ENCODE assay signal across 9 cellular contexts in genomic region chr2:55111570-55112228, GRCh38.
DNase-seq lines count a peak whose midpoint lies in the region; TF ChIP-seq lines count a peak whose summit lies in the region.
"Had no signal": no experiment of that assay in that cellular context is flagged by ENCODE, and none has a peak within 500 bp of the region (broad histone marks: within the 10 kb centered on the region; RNA-seq: fewer than 3 reads in every experiment).

No MANE protein-coding gene starts in this region.

- H4K8ac ChIP-seq in neuronal stem cell (ENCODE audit: low read depth, low read length): no peak overlapping the region

- no peak overlapping the region for H2BK5ac ChIP-seq in neuronal stem cell (ENCODE audit: low read length)

- H2AK5ac ChIP-seq in neuronal stem cell (ENCODE audit: low read depth, low read length): no peak overlapping the region

- peak overlapping the region; percentile 81 to 89 (median 85) for H3K9ac ChIP-seq in BLaER1 treated with 17β-estradiol and CSF1 and Interleukin-3, amounts not matched to agents 10 nM and 100 nM
- peak overlapping the region; percentile 48 for H3K9ac ChIP-seq in SK-N-MC (ENCODE audit: insufficient read length)
- no peak overlapping the region for H3K9ac ChIP-seq in neuronal stem cell (ENCODE audit: low read depth, low read length, poor library complexity)
- no peak overlapping the region for H3K9ac ChIP-seq in Karpas-422 (ENCODE audit: low read length)

- H3K36me3 Mint-ChIP-seq in immature natural killer cell: no peaks in the 10 kb centered on the region

- H4K20me1 ChIP-seq in BLaER1 treated with 17β-estradiol and CSF1 and Interleukin-3, amounts not matched to agents 10 nM and 100 nM: no peaks in the 10 kb centered on the region
- H4K20me1 ChIP-seq in Karpas-422 (ENCODE audit: insufficient read depth, low read depth, low read length): no peaks in the 10 kb centered on the region

- peak overlapping the region; percentile 83 to 99 (median 95) for H3K4me2 ChIP-seq in BLaER1 treated with 17β-estradiol and CSF1 and Interleukin-3, amounts not matched to agents 10 nM and 100 nM
- H3K4me2 ChIP-seq in neuronal stem cell (ENCODE audit: insufficient read depth, low read length, poor library complexity, severe bottlenecking): no peak overlapping the region
- H3K4me2 ChIP-seq in Karpas-422 (ENCODE audit: low read depth, low read length, poor library complexity, severe bottlenecking): no peak overlapping the region

- no CpG with 5 or more reads among the region's 11 CpGs for WGBS in neuronal stem cell (ENCODE audit: extremely low coverage in 2 of 2, insufficient read length in 2 of 2, insufficient replicate concordance in 1 of 2), 2 donors

- no peak overlapping the region for H2BK120ac ChIP-seq in neuronal stem cell (ENCODE audit: low read depth, low read length)

- peak; percentile 29 for DNase-seq in KG1 (lab: John Stamatoyannopoulos, UW)
- peak; percentile 66 for DNase-seq in SK-N-MC (ENCODE audit: low read depth, low spot score)
- DNase-seq in fibroblast of villous mesenchyme (ENCODE audit: low read depth): peak; percentile 97
- no peak for DNase-seq in neuronal stem cell (ENCODE audit: low spot score)
- no peak for DNase-seq in immature natural killer cell
- DNase-seq in Karpas-422: no peak
- no peak for DNase-seq in germinal center (ENCODE audit: low spot score)

- H3K4me3 ChIP-seq in BLaER1 treated with 17β-estradiol and CSF1 and Interleukin-3, amounts not matched to agents 10 nM and 100 nM: peak overlapping the region; percentile 31 to 65 (median 46); a peak in 19 of 20 replicates
- H3K4me3 ChIP-seq in SK-N-MC (no peak overlapping the region), fibroblast of villous mesenchyme (ENCODE audit: low read depth, low read length) (no peak overlapping the region), neuronal stem cell (ENCODE audit: low read length in 2 of 2) (no peak overlapping the region), Karpas-422 (ENCODE audit: low read length) (no peak overlapping the region)

- H3K9me3 Mint-ChIP-seq in immature natural killer cell: no peaks in the 10 kb centered on the region

- H3K18ac ChIP-seq in neuronal stem cell (ENCODE audit: low read length): no peak overlapping the region

- TF ChIP-seq CTCF in fibroblast of villous mesenchyme (IDR thresholded peaks at IDR 0.05; ENCODE audit: insufficient read depth, low read depth, low read length): no peak

- no peak overlapping the region for H2BK12ac ChIP-seq in neuronal stem cell (ENCODE audit: low read length)

- peak overlapping the region; percentile 91 to 99 (median 97) for H3K27ac ChIP-seq in BLaER1 treated with 17β-estradiol and CSF1 and Interleukin-3, amounts not matched to agents 10 nM and 100 nM
- H3K27ac ChIP-seq in SK-N-MC (peak overlapping the region; percentile 73), neuronal stem cell (replicated peaks; ENCODE audit: low read length) (no peak overlapping the region), Karpas-422 (ENCODE audit: low read length) (no peak overlapping the region)
- H3K27ac ChIP-seq: epithelial cell of prostate had no signal

- H3K27me3 Mint-ChIP-seq in immature natural killer cell (ENCODE audit: low read depth in 3 of 3): peaks cover 0 to 2% (median 2%) of the 10 kb centered on the region in 3 donors

- H2BK15ac ChIP-seq in neuronal stem cell (ENCODE audit: low read length): no peak overlapping the region

- no peak overlapping the region for H3K4me3 Mint-ChIP-seq in immature natural killer cell

- no peaks in the 10 kb centered on the region for H3K36me3 ChIP-seq in BLaER1 treated with 17β-estradiol and CSF1 and Interleukin-3, amounts not matched to agents 10 nM and 100 nM
- H3K36me3 ChIP-seq in SK-N-MC (ENCODE audit: insufficient read depth, low read length) (no peaks in the 10 kb centered on the region), neuronal stem cell (replicated peaks in 1 of 2; ENCODE audit: control insufficient read depth in 2 of 2, insufficient read depth in 2 of 2, low read length in 2 of 2) (no peaks in the 10 kb centered on the region), Karpas-422 (ENCODE audit: insufficient read depth, low read length) (no peaks in the 10 kb centered on the region)

- H3K27me3 ChIP-seq in BLaER1 treated with 17β-estradiol and CSF1 and Interleukin-3, amounts not matched to agents 10 nM and 100 nM: no peaks in the 10 kb centered on the region
- H3K27me3 ChIP-seq in neuronal stem cell (ENCODE audit: control insufficient read depth in 3 of 3, insufficient read depth in 3 of 3, low read depth in 1 of 3, low read length in 3 of 3): no peaks in the 10 kb centered on the region
- no peaks in the 10 kb centered on the region for H3K27me3 ChIP-seq in Karpas-422 (ENCODE audit: low read length)

- peaks cover 73 to 100% (median 97%) of the 10 kb centered on the region in 10 experiments for H3K4me1 ChIP-seq in BLaER1 treated with 17β-estradiol and CSF1 and Interleukin-3, amounts not matched to agents 10 nM and 100 nM
- H3K4me1 ChIP-seq in neuronal stem cell (ENCODE audit: control insufficient read depth in 2 of 2, insufficient read depth in 1 of 2, low read depth in 1 of 2, low read length in 2 of 2) (peaks cover 10 to 33% of the 10 kb centered on the region in 2 donors), Karpas-422 (ENCODE audit: low read length) (peaks cover 11% of the 10 kb centered on the region)

- H3K23ac ChIP-seq in neuronal stem cell (ENCODE audit: low read depth, low read length, poor library complexity): no peak overlapping the region

- no peaks in the 10 kb centered on the region for H3K79me2 ChIP-seq in Karpas-422 (ENCODE audit: low read length)

- no peaks in the 10 kb centered on the region for H3K4me1 Mint-ChIP-seq in immature natural killer cell

- H3K9me3 ChIP-seq in BLaER1 treated with 17β-estradiol and CSF1 and Interleukin-3, amounts not matched to agents 10 nM and 100 nM (replicated peaks in 1 of 11): no peaks in the 10 kb centered on the region
- H3K9me3 ChIP-seq in SK-N-MC (ENCODE audit: low read depth, low read length) (no peaks in the 10 kb centered on the region), neuronal stem cell (replicated peaks in 1 of 2; ENCODE audit: control insufficient read depth in 2 of 2, insufficient read depth in 1 of 2, low read depth in 1 of 2, low read length in 2 of 2) (no peaks in the 10 kb centered on the region), Karpas-422 (ENCODE audit: low read length) (no peaks in the 10 kb centered on the region)

- H4K91ac ChIP-seq in neuronal stem cell (ENCODE audit: low read depth, low read length, poor library complexity): no peak overlapping the region

- H3K27ac Mint-ChIP-seq in immature natural killer cell: no peak overlapping the region

- H2AFZ ChIP-seq in neuronal stem cell (ENCODE audit: low read length): peak overlapping the region; percentile 66
- no peak overlapping the region for H2AFZ ChIP-seq in Karpas-422 (ENCODE audit: low read length)

- H3K9me2 ChIP-seq in Karpas-422 (replicated peaks; ENCODE audit: insufficient read depth, low read length): no peaks in the 10 kb centered on the region

- no peak overlapping the region for H3K14ac ChIP-seq in neuronal stem cell (ENCODE audit: low read length)

- H3K79me1 ChIP-seq in neuronal stem cell (ENCODE audit: low read depth, low read length): no peaks in the 10 kb centered on the region

- no peak overlapping the region for H3K4ac ChIP-seq in neuronal stem cell (ENCODE audit: low read length)

Comparison
In these comparisons a context has a peak if more than half of its experiments do, and no peak if none do; other contexts are left out.
1. H3K27ac ChIP-seq: peak in BLaER1 treated with 17β-estradiol and CSF1 and Interleukin-3, amounts not matched to agents 10 nM and 100 nM (11 of 11) and SK-N-MC (single experiment); none in neuronal stem cell (single experiment) and Karpas-422 (single experiment).
2. H3K4me2 ChIP-seq: peak in BLaER1 treated with 17β-estradiol and CSF1 and Interleukin-3, amounts not matched to agents 10 nM and 100 nM (11 of 11); none in neuronal stem cell (single experiment) and Karpas-422 (single experiment).
3. H3K4me3 ChIP-seq: peak in BLaER1 treated with 17β-estradiol and CSF1 and Interleukin-3, amounts not matched to agents 10 nM and 100 nM (10 of 10); none in SK-N-MC (single experiment), fibroblast of villous mesenchyme (single experiment), neuronal stem cell (0 of 2) and Karpas-422 (single experiment).
4. H3K9ac ChIP-seq: peak in BLaER1 treated with 17β-estradiol and CSF1 and Interleukin-3, amounts not matched to agents 10 nM and 100 nM (11 of 11) and SK-N-MC (single experiment); none in neuronal stem cell (single experiment) and Karpas-422 (single experiment).
5. DNase-seq: peak in KG1 (single experiment), SK-N-MC (single experiment) and fibroblast of villous mesenchyme (single experiment); none in neuronal stem cell (single experiment), immature natural killer cell (0 of 3), Karpas-422 (single experiment) and germinal center (single experiment).